ENCODE assay signal across 8 cellular contexts in the genomic region with DNA sequence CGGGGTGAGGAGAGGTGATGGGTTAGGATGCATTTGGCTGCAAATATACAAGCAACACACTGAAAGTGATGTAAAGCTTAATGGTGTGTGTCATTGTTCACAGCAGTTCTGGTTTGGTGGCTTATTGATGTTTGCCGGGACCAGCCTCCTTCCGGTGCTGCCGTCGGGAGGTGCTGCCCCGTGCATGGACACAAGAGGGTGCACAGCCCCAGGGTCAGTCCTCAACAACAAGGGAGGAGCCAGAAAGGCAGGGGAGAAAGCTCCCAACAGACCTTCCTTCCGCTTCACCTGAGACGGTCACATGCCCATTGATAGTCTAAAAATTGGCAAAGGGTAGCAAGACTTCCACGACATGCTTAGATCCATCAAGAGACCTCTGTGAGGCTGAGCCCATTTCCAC. TPM values are rescaled to one million over a fixed set of nuclear protein-coding genes. Genes with fewer than 3 reads are reported as not detected.
DNase-seq lines count a peak whose midpoint lies in the region; ATAC-seq, FAIRE-seq and TF ChIP-seq lines count a peak whose summit lies in the region.

No MANE protein-coding gene starts in this region.

- TF ChIP-seq CTCF in K562 (IDR thresholded peaks at IDR 0.05 in 2 of 3, conservative IDR thresholded peaks at IDR 0.05 in 1 of 3; ENCODE audit: insufficient read depth in 2 of 3, low read depth in 1 of 3, low read length in 3 of 3): peak; percentile 84 to 91 (median 88)

- CTCF ChIA-PET in K562 (lab: Yijun Ruan, JAX; ENCODE audit: low intra/inter-chr PET ratio): interaction anchor here (1.0 to 2.6 kb wide), 4 partner anchors 114 to 177 kb away, joined by 3 to 14 read pairs (median 4); no protein-coding TSS in a partner anchor

- no peak overlapping the region for H3K27ac ChIP-seq in K562 (ENCODE audit: extremely low read depth, low read depth, low read length)

- POLR2A ChIA-PET in K562 (lab: Yijun Ruan, JAX): interaction anchor here (1.0 to 1.1 kb wide), 2 partner anchors 8 to 9 kb away, joined by 4 to 6 read pairs; partner anchors contain the start of gene RNF32

- H3K79me2 ChIP-seq in K562 (ENCODE audit: control insufficient read depth, insufficient read depth, low read length): no peaks in the 10 kb centered on the region

- H2AFZ ChIP-seq in K562 (ENCODE audit: low read depth, low read length): peak overlapping the region; percentile 79

- in situ Hi-C loops in K562 (cut with MboI): no loop called here

- 13% methylated on average over 9 of the region's 9 CpGs for WGBS in K562 (ENCODE audit: insufficient coverage, low coverage, missing lambda C conversion rate)

- FAIRE-seq in K562 (lab: Jason Lieb, UNC): peak; percentile 78

- intact Hi-C loops in K562 (cut with micrococcal nuclease) (loop anchor here (1.0 kb wide), 2 partner anchors 114 to 167 kb away; no protein-coding TSS in a partner anchor), sciatic nerve (cut with DNase I) (no loop called here)

- H3K27me3 ChIP-seq in K562 (ENCODE audit: control insufficient read depth in 2 of 2, insufficient read depth in 2 of 2, low read length in 2 of 2): no peaks in the 10 kb centered on the region

- H3K9ac ChIP-seq in K562 (ENCODE audit: insufficient read depth in 1 of 2, low read depth in 2 of 2, low read length in 2 of 2): no peak overlapping the region

- peaks cover 0 to 3% of the 10 kb centered on the region in 2 experiments; a peak in 1 of 5 replicates for H3K4me1 ChIP-seq in K562 (replicated peaks in 1 of 2; ENCODE audit: control insufficient read depth in 2 of 2, insufficient read depth in 2 of 2, low read length in 2 of 2)

- peak; percentile 98 for ATAC-seq in K562
- ATAC-seq in HG02798 (IDR thresholded peaks at IDR 0.05; ENCODE audit: poor library complexity, unreplicated experiment): no peak
- ATAC-seq in sciatic nerve: no peak

- H3K9me1 ChIP-seq in K562 (ENCODE audit: control insufficient read depth, insufficient read depth, low read length): no peaks in the 10 kb centered on the region

- no peaks in the 10 kb centered on the region for H3K9me3 ChIP-seq in K562 (replicated peaks; ENCODE audit: control insufficient read depth, insufficient read depth, low read depth, low read length)

- BruUV-seq in K562 (replicated peaks; lab: Mats Ljungman, UMichigan): no TSS peak

- TF ChIP-seq RAD21 in K562 (CRISPR knock-in tag; conservative IDR thresholded peaks at IDR 0.05 in 1 of 2, IDR thresholded peaks at IDR 0.05 in 1 of 2): peak in 1 of 2 experiments; percentile 74; a peak in 3 of 4 replicates

- TF ChIP-seq EP300 in K562 (IDR thresholded peaks at IDR 0.05; ENCODE audit: low read length): no peak

- DNase-seq in ELF-1 (ENCODE audit: low read depth, low spot score): peak; percentile 47
- DNase-seq in HT1080 (ENCODE audit: low read depth): peak; percentile 31
- peak; percentile 73 to 79 (median 75) for DNase-seq in K562 (ENCODE audit: extremely low read depth in 1 of 4, low spot score in 3 of 4)
- DNase-seq in myocyte (ENCODE audit: low read depth): peak; percentile 41
- DNase-seq in HPDE6-E6E7 (ENCODE audit: extremely low spot score): no peak
- no peak for DNase-seq in T1000 (lab: John Stamatoyannopoulos, UW)
- DNase-seq in sciatic nerve (ENCODE audit: low spot score): no peak

- no peak for TF ChIP-seq POLR2A in K562 (conservative IDR thresholded peaks at IDR 0.05)

- H3K36me3 ChIP-seq in K562 (ENCODE audit: control insufficient read depth, insufficient read depth, low read length): no peaks in the 10 kb centered on the region

- H3K4me2 ChIP-seq in K562 (ENCODE audit: insufficient read depth, low read length): peak overlapping the region; percentile 27; the same call in 1 of the 2 replicates

- H3K4me3 ChIP-seq in K562: no peak overlapping the region

- no peaks in the 10 kb centered on the region for H4K20me1 ChIP-seq in K562 (replicated peaks; ENCODE audit: control insufficient read depth, insufficient read depth, low read length)

TF ChIP-seq in K562, 482 proteins besides CTCF, POLR2A, EP300 and RAD21 (continues in another document):
- peak; percentile 49; the same call in 1 of the 2 replicates for TF ChIP-seq GABPB1 (CRISPR knock-in tag; IDR thresholded peaks at IDR 0.05)
- TF ChIP-seq, protein P1, sequence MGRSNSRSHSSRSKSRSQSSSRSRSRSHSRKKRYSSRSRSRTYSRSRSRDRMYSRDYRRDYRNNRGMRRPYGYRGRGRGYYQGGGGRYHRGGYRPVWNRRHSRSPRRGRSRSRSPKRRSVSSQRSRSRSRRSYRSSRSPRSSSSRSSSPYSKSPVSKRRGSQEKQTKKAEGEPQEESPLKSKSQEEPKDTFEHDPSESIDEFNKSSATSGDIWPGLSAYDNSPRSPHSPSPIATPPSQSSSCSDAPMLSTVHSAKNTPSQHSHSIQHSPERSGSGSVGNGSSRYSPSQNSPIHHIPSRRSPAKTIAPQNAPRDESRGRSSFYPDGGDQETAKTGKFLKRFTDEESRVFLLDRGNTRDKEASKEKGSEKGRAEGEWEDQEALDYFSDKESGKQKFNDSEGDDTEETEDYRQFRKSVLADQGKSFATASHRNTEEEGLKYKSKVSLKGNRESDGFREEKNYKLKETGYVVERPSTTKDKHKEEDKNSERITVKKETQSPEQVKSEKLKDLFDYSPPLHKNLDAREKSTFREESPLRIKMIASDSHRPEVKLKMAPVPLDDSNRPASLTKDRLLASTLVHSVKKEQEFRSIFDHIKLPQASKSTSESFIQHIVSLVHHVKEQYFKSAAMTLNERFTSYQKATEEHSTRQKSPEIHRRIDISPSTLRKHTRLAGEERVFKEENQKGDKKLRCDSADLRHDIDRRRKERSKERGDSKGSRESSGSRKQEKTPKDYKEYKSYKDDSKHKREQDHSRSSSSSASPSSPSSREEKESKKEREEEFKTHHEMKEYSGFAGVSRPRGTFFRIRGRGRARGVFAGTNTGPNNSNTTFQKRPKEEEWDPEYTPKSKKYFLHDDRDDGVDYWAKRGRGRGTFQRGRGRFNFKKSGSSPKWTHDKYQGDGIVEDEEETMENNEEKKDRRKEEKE (IDR thresholded peaks at IDR 0.05; ENCODE audit: borderline replicate concordance in 1 of 2, control insufficient read depth in 1 of 2, low read depth in 2 of 2, low read length in 1 of 2): no peak
- TF ChIP-seq SREBF1 (IDR thresholded peaks at IDR 0.05; ENCODE audit: borderline replicate concordance, low read depth, low read length): no peak
- TF ChIP-seq ARNT (IDR thresholded peaks at IDR 0.05): no peak
- TF ChIP-seq CHCHD3 (CRISPR knock-in tag; IDR thresholded peaks at IDR 0.05): no peak
- TF ChIP-seq ZNF140 (CRISPR knock-in tag; IDR thresholded peaks at IDR 0.05): no peak
- no peak for TF ChIP-seq JUNB (CRISPR knock-in tag; conservative IDR thresholded peaks at IDR 0.05)
- no peak for TF ChIP-seq LARP7 (IDR thresholded peaks at IDR 0.05)
- TF ChIP-seq GATAD2A (IDR thresholded peaks at IDR 0.05): no peak
- no peak for TF ChIP-seq MYBL2 (IDR thresholded peaks at IDR 0.05; ENCODE audit: low read depth)
- no peak for TF ChIP-seq MYBL2 (CRISPR knock-in tag; IDR thresholded peaks at IDR 0.05; ENCODE audit: borderline replicate concordance)
- no peak for TF ChIP-seq COPS2 (conservative IDR thresholded peaks at IDR 0.05)
- no peak for TF ChIP-seq ZC3H4 (CRISPR knock-in tag; IDR thresholded peaks at IDR 0.05; ENCODE audit: borderline replicate concordance)
- no peak for TF ChIP-seq NCOA2 (IDR thresholded peaks at IDR 0.05; ENCODE audit: partially characterized antibody in 2 of 2)
- TF ChIP-seq FOXO4 (CRISPR knock-in tag; IDR thresholded peaks at IDR 0.05): no peak

RNA-seq across cellular contexts. Expression of gene RNF32, which starts 9.5 kb away (rescaled TPM):
- 1.2 and 1.7 TPM in 2 replicates for total RNA-seq in HT1080 (2014; rRNA removed; shearing (Covaris generic))
- 1.6 and 3.2 TPM in 2 replicates for polyA plus RNA-seq in HT1080 (2015; cell fraction: cytosol; rRNA removed)
- 1.7 and 2.8 TPM in 2 replicates for polyA plus RNA-seq in HT1080 (2015; cell fraction: nucleus; rRNA removed)
- total RNA-seq in K562 (2011; cell fraction: chromatin; rRNA removed; ENCODE audit: low replicate concordance): 1.6 and 7.1 TPM in 2 replicates
- total RNA-seq in K562 (2011; cell fraction: nucleolus; rRNA removed): 1.3 and 1.8 TPM in 2 replicates
- 2.5 and 5.6 TPM in 2 replicates for total RNA-seq in K562 (2011; cell fraction: nucleoplasm; rRNA removed)
- total RNA-seq in K562 (2014; rRNA removed): 2.6 and 4.1 TPM in 2 replicates
- 4.7 and 5.9 TPM in 2 replicates for total RNA-seq in K562 (2014; rRNA removed; fragmentation: Illumina TruSeq; extraction: Trizol)
- total RNA-seq in K562 (2015; rRNA removed; fragmentation: Illumina TruSeq; extraction: Trizol): 4.1 and 4.3 TPM in 2 replicates
- total RNA-seq in K562 (2021): 3.9 and 4.6 TPM in 2 replicates
- 3.7 and 5.7 TPM in 2 replicates for polyA plus RNA-seq in K562 (2011; rRNA removed)
- 1.5 and 1.9 TPM in 2 replicates for polyA plus RNA-seq in K562 (2011; cell fraction: cytosol; rRNA removed)
- 4.2 and 6.4 TPM in 2 replicates for polyA plus RNA-seq in K562 (2011; cell fraction: nucleus; rRNA removed)
- polyA plus RNA-seq in K562 (2012): 6.1 and 10.5 TPM in 2 replicates
- polyA plus RNA-seq in K562 (2014; fragmentation: Illumina TruSeq; extraction: Trizol): 5.2 and 7.0 TPM in 2 replicates
- polyA plus RNA-seq in K562 (2014; fragmentation: Nextera tagmentation; extraction: Ambion mirVana): 1 to 10 TPM; 3.2 to 3.7 TPM
- 5.2 and 5.3 TPM in 2 replicates for polyA plus RNA-seq in K562 (2014; rRNA removed)
- polyA minus RNA-seq in K562 (2011; rRNA and poly(A)+ RNA removed): 1.8 and 2.7 TPM in 2 replicates
- polyA minus RNA-seq in K562 (2011; cell fraction: cytosol; rRNA and poly(A)+ RNA removed): 1.0 TPM in 1 of 2 replicates, not detected in the other
- polyA minus RNA-seq in K562 (2011; cell fraction: nucleus; rRNA and poly(A)+ RNA removed): 1.8 and 2.4 TPM in 2 replicates
- total RNA-seq in myocyte: 1.1 and 2.9 TPM in 2 replicates
- 3.0 TPM for polyA plus RNA-seq in myocyte (2012)
- total RNA-seq in sciatic nerve: 3.2 TPM

Comparison
In these comparisons a context has a peak if more than half of its experiments do, and no peak if none do; other contexts are left out.
1. DNase-seq: peak in ELF-1 (single experiment), HT1080 (single experiment), K562 (4 of 4) and myocyte (single experiment); none in HPDE6-E6E7 (single experiment), T1000 (single experiment) and sciatic nerve (single experiment).